In the genomic region with DNA sequence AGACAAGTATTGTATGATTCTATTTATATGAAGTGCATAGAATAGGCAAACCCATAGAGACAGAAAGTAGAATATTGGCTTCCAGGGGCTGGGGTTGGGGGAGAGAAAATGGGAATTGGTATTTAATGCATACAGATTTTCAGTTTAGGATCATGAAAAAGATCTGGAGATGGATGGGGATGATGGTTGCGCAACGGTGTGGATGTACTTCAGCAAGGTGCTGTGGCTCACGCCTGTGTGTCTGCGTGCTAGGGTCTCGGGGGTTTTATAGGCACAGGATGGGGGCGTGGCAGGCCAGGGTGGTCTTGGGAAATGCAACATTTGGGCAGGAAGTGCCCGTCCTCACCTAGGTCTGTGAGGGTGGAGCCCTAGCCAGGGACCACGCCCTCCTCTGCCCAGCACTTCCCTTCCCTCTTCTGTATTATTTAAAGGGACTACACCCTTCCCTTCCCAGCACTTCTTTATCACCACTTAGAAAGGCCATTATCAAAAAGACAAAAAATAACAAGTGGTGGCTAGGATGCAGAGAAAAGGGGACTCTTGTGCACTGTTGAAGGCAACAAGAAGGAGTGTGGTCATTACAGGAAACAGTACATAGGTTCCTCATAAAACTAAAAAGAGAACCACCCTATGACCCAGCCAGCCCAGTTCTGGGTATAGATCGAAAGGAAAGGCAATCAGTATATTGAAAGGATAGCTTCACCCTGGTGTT, we compare ENCODE assay signal across 4 cellular contexts.
TF ChIP-seq lines count a peak whose summit lies in the region.

No MANE protein-coding gene starts in this region.

TF ChIP-seq in HepG2, 621 proteins besides CTCF, POLR2A, EP300 and RAD21:
- TF ChIP-seq ERF (CRISPR knock-in tag; IDR thresholded peaks at IDR 0.05) (no peak), XBP1 (CRISPR knock-in tag; IDR thresholded peaks at IDR 0.05) (no peak), PHF5A (CRISPR knock-in tag; IDR thresholded peaks at IDR 0.05; ENCODE audit: low read depth, unreplicated experiment) (no peak), ZNF256 (CRISPR knock-in tag; conservative IDR thresholded peaks at IDR 0.05) (no peak), CEBPB (IDR thresholded peaks at IDR 0.05; ENCODE audit: borderline replicate concordance, low read depth, low read length) (peak; percentile 79), ELF3 (CRISPR knock-in tag; IDR thresholded peaks at IDR 0.05) (no peak)
- TF ChIP-seq, protein P1, sequence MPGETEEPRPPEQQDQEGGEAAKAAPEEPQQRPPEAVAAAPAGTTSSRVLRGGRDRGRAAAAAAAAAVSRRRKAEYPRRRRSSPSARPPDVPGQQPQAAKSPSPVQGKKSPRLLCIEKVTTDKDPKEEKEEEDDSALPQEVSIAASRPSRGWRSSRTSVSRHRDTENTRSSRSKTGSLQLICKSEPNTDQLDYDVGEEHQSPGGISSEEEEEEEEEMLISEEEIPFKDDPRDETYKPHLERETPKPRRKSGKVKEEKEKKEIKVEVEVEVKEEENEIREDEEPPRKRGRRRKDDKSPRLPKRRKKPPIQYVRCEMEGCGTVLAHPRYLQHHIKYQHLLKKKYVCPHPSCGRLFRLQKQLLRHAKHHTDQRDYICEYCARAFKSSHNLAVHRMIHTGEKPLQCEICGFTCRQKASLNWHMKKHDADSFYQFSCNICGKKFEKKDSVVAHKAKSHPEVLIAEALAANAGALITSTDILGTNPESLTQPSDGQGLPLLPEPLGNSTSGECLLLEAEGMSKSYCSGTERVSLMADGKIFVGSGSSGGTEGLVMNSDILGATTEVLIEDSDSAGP (CRISPR knock-in tag; IDR thresholded peaks at IDR 0.05; ENCODE audit: borderline replicate concordance), result no peak

TF ChIP-seq in IMR-90, 13 proteins besides CTCF, POLR2A, EP300 and RAD21:
- TF ChIP-seq MXI1 (IDR thresholded peaks at IDR 0.05; ENCODE audit: borderline replicate concordance, low read depth, low read length) (no peak), CEBPB (IDR thresholded peaks at IDR 0.05; ENCODE audit: low read depth, low read length) (peak; percentile 40; the same call in 1 of the 2 replicates)

TF ChIP-seq in K562, 482 proteins besides CTCF, POLR2A, EP300 and RAD21:
- TF ChIP-seq, protein P2, sequence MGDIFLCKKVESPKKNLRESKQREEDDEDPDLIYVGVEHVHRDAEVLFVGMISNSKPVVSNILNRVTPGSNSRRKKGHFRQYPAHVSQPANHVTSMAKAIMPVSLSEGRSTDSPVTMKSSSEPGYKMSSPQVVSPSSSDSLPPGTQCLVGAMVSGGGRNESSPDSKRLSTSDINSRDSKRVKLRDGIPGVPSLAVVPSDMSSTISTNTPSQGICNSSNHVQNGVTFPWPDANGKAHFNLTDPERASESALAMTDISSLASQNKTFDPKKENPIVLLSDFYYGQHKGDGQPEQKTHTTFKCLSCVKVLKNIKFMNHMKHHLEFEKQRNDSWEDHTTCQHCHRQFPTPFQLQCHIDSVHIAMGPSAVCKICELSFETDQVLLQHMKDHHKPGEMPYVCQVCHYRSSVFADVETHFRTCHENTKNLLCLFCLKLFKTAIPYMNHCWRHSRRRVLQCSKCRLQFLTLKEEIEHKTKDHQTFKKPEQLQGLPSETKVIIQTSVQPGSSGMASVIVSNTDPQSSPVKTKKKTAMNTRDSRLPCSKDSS (IDR thresholded peaks at IDR 0.05; ENCODE audit: low read depth, partially characterized antibody), result no peak
- TF ChIP-seq MYNN (IDR thresholded peaks at IDR 0.05) (no peak), MYNN (CRISPR knock-in tag; IDR thresholded peaks at IDR 0.05) (no peak), CEBPB (tag; IDR thresholded peaks at IDR 0.05) (peak; percentile 96), SMAD1 (IDR thresholded peaks at IDR 0.05; ENCODE audit: low read depth, low read length, partially characterized antibody) (no peak), CEBPG (CRISPR knock-in tag; IDR thresholded peaks at IDR 0.05) (peak; percentile 56; the same call in 1 of the 2 replicates), CEBPG (tag; conservative IDR thresholded peaks at IDR 0.05 in 1 of 2, IDR thresholded peaks at IDR 0.05 in 1 of 2) (peak; percentile 53 to 76)

TF ChIP-seq in SK-N-SH, 30 proteins besides CTCF, POLR2A, EP300 and RAD21:
- no peak for TF ChIP-seq TAF1 (IDR thresholded peaks at IDR 0.05; ENCODE audit: borderline replicate concordance, low read depth, low read length)
- TF ChIP-seq FOXM1 (IDR thresholded peaks at IDR 0.05; ENCODE audit: low read depth), result no peak
- TF ChIP-seq CHD2 (IDR thresholded peaks at IDR 0.05; ENCODE audit: low read length, partially characterized antibody), result no peak
- no peak for TF ChIP-seq GATA2 (CRISPR knock-in tag; IDR thresholded peaks at IDR 0.05)
